In genomic region chr18:9756566-9757470, GRCh38 we compare ENCODE assay signal across 19 cellular contexts. TPM values are rescaled to one million over a fixed set of nuclear protein-coding genes. Genes with fewer than 3 reads are reported as not detected.
DNase-seq lines count a peak whose midpoint lies in the region; ATAC-seq, FAIRE-seq and TF ChIP-seq lines count a peak whose summit lies in the region.
"Had no signal": no experiment of that assay in that cellular context is flagged by ENCODE, and none has a peak within 500 bp of the region (broad histone marks: within the 10 kb centered on the region; RNA-seq: fewer than 3 reads in every experiment).

No MANE protein-coding gene starts in this region.

- H4K20me1 ChIP-seq in K562 (replicated peaks; ENCODE audit: control insufficient read depth, insufficient read depth, low read length), result no peaks in the 10 kb centered on the region
- peaks cover 69% of the 10 kb centered on the region for H4K20me1 ChIP-seq in smooth muscle cell (ENCODE audit: low read depth)

- BruUV-seq in K562 (replicated peaks; lab: Mats Ljungman, UMichigan), result no TSS peak

- TF ChIP-seq RAD21 in K562 (CRISPR knock-in tag; conservative IDR thresholded peaks at IDR 0.05 in 1 of 2, IDR thresholded peaks at IDR 0.05 in 1 of 2), result no peak

- CTCF ChIA-PET in K562 (lab: Yijun Ruan, JAX; ENCODE audit: low intra/inter-chr PET ratio), result no interaction called here

- in situ Hi-C loops in K562 (cut with MboI), result no loop called here
- in situ Hi-C loops in ACHN (cut with HindIII; ENCODE audit: low pct_ligation_motif_present, low pct_unique_long_range_greater_than_20kb, low sequenced_read_pairs), result no loop called here

- DNase-seq in HL-60 (ENCODE audit: low read depth in 1 of 2, low spot score in 1 of 2), result no peak
- DNase-seq in K562 (ENCODE audit: extremely low read depth in 1 of 4, low spot score in 3 of 4), result no peak
- peak; percentile 50 for DNase-seq in islet precursor cell
- DNase-seq in smooth muscle cell (lab: John Stamatoyannopoulos, UW; ENCODE audit: unreplicated experiment), result no peak
- DNase-seq in NCI-H2196 treated with DMSO at 0.1 percent for 48 hours (lab: John Stamatoyannopoulos, UW; ENCODE audit: unreplicated experiment), result no peak
- no peak for DNase-seq in ACHN
- DNase-seq in KG1 (lab: John Stamatoyannopoulos, UW), result no peak
- DNase-seq: AML-193; CD4-positive, CD25-positive, alpha-beta regulatory T cell; MG63; NCI-H1092 treated with DMSO at 0.1 percent for 48 hours; NCI-H1694; NCI-H2107; NCI-H345; NCI-H69; NK-92 treated with Interleukin-12 subunit alpha and Interleukin-12 subunit beta, amount 100 ng/mL, for 24 hours had no signal

- H3K4me3 ChIP-seq in HL-60 (replicated peaks; ENCODE audit: insufficient read depth, low read length) (no peak overlapping the region), K562 (no peak overlapping the region), smooth muscle cell (no peak overlapping the region)
- H3K4me3 ChIP-seq: GM23338, MG63 had no signal

- ATAC-seq in K562, result no peak
- ATAC-seq: GM23338 had no signal

- no peak for TF ChIP-seq EP300 in K562 (IDR thresholded peaks at IDR 0.05; ENCODE audit: low read length)

- H3K36me3 ChIP-seq in K562 (ENCODE audit: control insufficient read depth, insufficient read depth, low read length), result no peaks in the 10 kb centered on the region; the same call in 2 of the 3 replicates
- no peaks in the 10 kb centered on the region for H3K36me3 ChIP-seq in smooth muscle cell (ENCODE audit: low read depth)
- H3K36me3 ChIP-seq: MG63 had no signal

- POLR2A ChIA-PET in K562 (lab: Yijun Ruan, JAX), result interaction anchor here (0.7 to 1.4 kb wide), 5 partner anchors 14 to 194 kb away, joined by 3 read pairs; no protein-coding TSS in a partner anchor

- FAIRE-seq in K562 (lab: Jason Lieb, UNC), result no peak
- FAIRE-seq: GM12891, GM19239 had no signal

- H2AFZ ChIP-seq in K562 (ENCODE audit: low read depth, low read length), result no peak overlapping the region
- no peak overlapping the region for H2AFZ ChIP-seq in smooth muscle cell (ENCODE audit: low read depth)
- H2AFZ ChIP-seq: GM23338 had no signal

- H3K4me2 ChIP-seq in K562 (ENCODE audit: insufficient read depth, low read length), result no peak overlapping the region
- H3K4me2 ChIP-seq in smooth muscle cell, result peak overlapping the region; percentile 56
- H3K4me2 ChIP-seq: GM23338 had no signal

- peak overlapping the region; percentile 69 for H3K27ac ChIP-seq in HL-60 (replicated peaks)
- H3K27ac ChIP-seq in K562 (ENCODE audit: extremely low read depth, low read depth, low read length), result no peak overlapping the region
- H3K27ac ChIP-seq in smooth muscle cell (ENCODE audit: low read depth), result peak overlapping the region; percentile 87

- no peak for TF ChIP-seq POLR2A in K562 (conservative IDR thresholded peaks at IDR 0.05)

- no peaks in the 10 kb centered on the region for H3K27me3 ChIP-seq in HL-60 (ENCODE audit: insufficient read depth, poor library complexity, severe bottlenecking)
- H3K27me3 ChIP-seq in K562 (ENCODE audit: control insufficient read depth in 2 of 2, insufficient read depth in 2 of 2, low read length in 2 of 2), result no peaks in the 10 kb centered on the region
- H3K27me3 ChIP-seq in smooth muscle cell (ENCODE audit: low read depth), result no peaks in the 10 kb centered on the region
- H3K27me3 ChIP-seq: MG63 had no signal

- peaks cover 36% of the 10 kb centered on the region for H3K79me2 ChIP-seq in K562 (ENCODE audit: control insufficient read depth, insufficient read depth, low read length)
- H3K79me2 ChIP-seq in smooth muscle cell (ENCODE audit: low read depth), result peaks cover 91% of the 10 kb centered on the region

- 86% methylated on average over 11 of the region's 11 CpGs for WGBS in K562 (ENCODE audit: insufficient coverage, low coverage, missing lambda C conversion rate)
- WGBS in smooth muscle cell (ENCODE audit: low lambda C conversion rate), result 41% methylated on average over 11 of the region's 11 CpGs

- H3K9me3 ChIP-seq in K562 (replicated peaks; ENCODE audit: control insufficient read depth, insufficient read depth, low read depth, low read length) (no peaks in the 10 kb centered on the region), smooth muscle cell (replicated peaks; ENCODE audit: low read depth) (no peaks in the 10 kb centered on the region)
- H3K9me3 ChIP-seq: MG63 had no signal

- TF ChIP-seq CTCF in HL-60 (IDR thresholded peaks at IDR 0.05; ENCODE audit: insufficient read depth, low read length) (no peak), K562 (IDR thresholded peaks at IDR 0.05 in 2 of 3, conservative IDR thresholded peaks at IDR 0.05 in 1 of 3; ENCODE audit: insufficient read depth in 2 of 3, low read depth in 1 of 3, low read length in 3 of 3) (no peak), smooth muscle cell (IDR thresholded peaks at IDR 0.05; ENCODE audit: borderline replicate concordance, insufficient read depth, poor library complexity, severe bottlenecking) (no peak)

- H3K4me1 ChIP-seq in K562 (replicated peaks in 1 of 2; ENCODE audit: control insufficient read depth in 2 of 2, insufficient read depth in 2 of 2, low read length in 2 of 2) (peaks cover 19 to 27% of the 10 kb centered on the region in 2 experiments), smooth muscle cell (ENCODE audit: low read depth) (peaks cover 16% of the 10 kb centered on the region)

- H3F3A ChIP-seq in smooth muscle cell (ENCODE audit: low read depth), result peaks cover 47% of the 10 kb centered on the region

- intact Hi-C loops in K562 (cut with micrococcal nuclease), result no loop called here

- no peaks in the 10 kb centered on the region for H3K9me1 ChIP-seq in K562 (ENCODE audit: control insufficient read depth, insufficient read depth, low read length)

- 0 out of 4 replicates have a peak overlapping the region, but pooled peaks of 1 of the 2 experiments have one; percentile 33 for H3K9ac ChIP-seq in K562 (ENCODE audit: insufficient read depth in 1 of 2, low read depth in 2 of 2, low read length in 2 of 2)
- peak overlapping the region; percentile 19 for H3K9ac ChIP-seq in smooth muscle cell (ENCODE audit: low read depth)

TF ChIP-seq in K562, 482 proteins besides CTCF, POLR2A, EP300 and RAD21:
- TF ChIP-seq ZBTB2 (IDR thresholded peaks at IDR 0.05) (no peak), ZNF316 (IDR thresholded peaks at IDR 0.05) (peak; percentile 22; the same call in 1 of the 2 replicates), PHF21A (IDR thresholded peaks at IDR 0.05; ENCODE audit: borderline replicate concordance, low read depth) (no peak), ZKSCAN1 (IDR thresholded peaks at IDR 0.05; ENCODE audit: low read depth, low read length) (peak; percentile 69; the same call in 1 of the 2 replicates), SNAPC5 (CRISPR knock-in tag; IDR thresholded peaks at IDR 0.05) (no peak), RBM25 (IDR thresholded peaks at IDR 0.05; ENCODE audit: low read depth, low read length, severe bottlenecking) (peak; percentile 70), ZBTB9 (CRISPR knock-in tag; IDR thresholded peaks at IDR 0.05) (no peak), PPARD (CRISPR knock-in tag; IDR thresholded peaks at IDR 0.05) (no peak)

RNA-seq across cellular contexts. Expression of gene RAB31, which starts 48.7 kb away (rescaled TPM):
- total RNA-seq in K562 (2011; cell fraction: chromatin; rRNA removed; ENCODE audit: low replicate concordance), result 62.1 and 65.0 TPM in 2 replicates
- total RNA-seq in K562 (2011; cell fraction: nucleolus; rRNA removed), result 26.5 and 31.9 TPM in 2 replicates
- 43.2 and 112 TPM in 2 replicates for total RNA-seq in K562 (2011; cell fraction: nucleoplasm; rRNA removed)
- total RNA-seq in K562 (2014; rRNA removed) (34.9 and 43.1 TPM in 2 replicates), K562 (2014; rRNA removed; fragmentation: Illumina TruSeq; extraction: Trizol) (44.1 and 51.7 TPM in 2 replicates), K562 (2015; rRNA removed; fragmentation: Illumina TruSeq; extraction: Trizol) (36.8 and 41.3 TPM in 2 replicates), K562 (2021) (57.7 and 66.1 TPM in 2 replicates), smooth muscle cell (116 and 123 TPM in 2 replicates)
- polyA plus RNA-seq in K562 (2011; rRNA removed) (32.8 and 70.4 TPM in 2 replicates), K562 (2014; fragmentation: Illumina TruSeq; extraction: Trizol) (47.9 and 50.9 TPM in 2 replicates), K562 (2014; fragmentation: Nextera tagmentation; extraction: Ambion mirVana) (10 to 100 TPM; 20.7 to 25.6 TPM), K562 (2014; rRNA removed) (25.6 and 29.0 TPM in 2 replicates), smooth muscle cell (389 and 414 TPM in 2 replicates)
- polyA plus RNA-seq in K562 (2011; cell fraction: cytosol; rRNA removed), result 26.1 and 28.8 TPM in 2 replicates
- 33.7 and 65.3 TPM in 2 replicates for polyA plus RNA-seq in K562 (2011; cell fraction: nucleus; rRNA removed)
- polyA plus RNA-seq in K562 (2012), result 37.3 and 45.1 TPM in 2 replicates
- polyA minus RNA-seq in K562 (2011; rRNA and poly(A)+ RNA removed), result 89.7 and 166 TPM in 2 replicates
- polyA minus RNA-seq in K562 (2011; cell fraction: cytosol; rRNA and poly(A)+ RNA removed), result 27.4 and 41.0 TPM in 2 replicates
- 32.4 and 49.9 TPM in 2 replicates for polyA minus RNA-seq in K562 (2011; cell fraction: nucleus; rRNA and poly(A)+ RNA removed)
